Comparison of ENCODE assay signal across 16 cellular contexts in genomic region chr6:168815229-168815628, GRCh38.
DNase-seq lines count a peak whose midpoint lies in the region; ATAC-seq and TF ChIP-seq lines count a peak whose summit lies in the region.
"Had no signal": no experiment of that assay in that cellular context is flagged by ENCODE, and none has a peak within 500 bp of the region (broad histone marks: within the 10 kb centered on the region; RNA-seq: fewer than 3 reads in every experiment).

No MANE protein-coding gene starts in this region.

- dilution Hi-C loops in mammary epithelial cell (cut with HindIII; ENCODE audit: low sequenced_read_pairs): no loop called here

- no peaks in the 10 kb centered on the region for H4K20me1 ChIP-seq in mammary epithelial cell (ENCODE audit: insufficient read depth, low read length)

- peak; percentile 25 for DNase-seq in MCF 10A (ENCODE audit: unreplicated experiment)
- DNase-seq in mammary epithelial cell: no peak
- DNase-seq in Peyer's patch: no peak
- DNase-seq in glutamatergic neuron: no peak
- DNase-seq in type B pancreatic cell (ENCODE audit: extremely low spot score, unreplicated experiment): no peak
- no peak for DNase-seq in posterior vena cava (ENCODE audit: low spot score)
- DNase-seq in glomerular visceral epithelial cell (ENCODE audit: extremely low spot score): no peak
- DNase-seq: activated CD8-positive, alpha-beta T cell treated with anti-CD3 and anti-CD28 coated beads for 36 hours; amniotic stem cell; dermis blood vessel endothelial cell; MG63; NK-92 treated with Interleukin-12 subunit alpha and Interleukin-12 subunit beta, amount 100 ng/mL, for 24 hours had no signal

- intact Hi-C loops in MCF 10A (cut with micrococcal nuclease): no loop called here
- intact Hi-C loops in mammary epithelial cell (cut with micrococcal nuclease): no loop called here
- intact Hi-C loops in posterior vena cava (cut with DNase I): no loop called here

- H3K4me3 Mint-ChIP-seq in MCF 10A (ENCODE audit: unreplicated experiment) (no peak overlapping the region), glutamatergic neuron (ENCODE audit: unreplicated experiment) (no peak overlapping the region), type B pancreatic cell (no peak overlapping the region)
- H3K4me3 Mint-ChIP-seq: activated CD8-positive, alpha-beta T cell treated with anti-CD3 and anti-CD28 coated beads for 36 hours; stimulated activated naive CD8-positive, alpha-beta T cell treated with anti-CD3 and anti-CD28 coated beads, Interleukin-15, Interleukin-2, amounts not matched to agents 100 ng/mL and 50 ng/mL, for 24 hours had no signal

- peaks cover 7% of the 10 kb centered on the region for H3K9me3 Mint-ChIP-seq in MCF 10A (ENCODE audit: unreplicated experiment)
- H3K9me3 Mint-ChIP-seq in glutamatergic neuron (ENCODE audit: unreplicated experiment): peaks cover 1% of the 10 kb centered on the region
- peaks cover 9% of the 10 kb centered on the region for H3K9me3 Mint-ChIP-seq in type B pancreatic cell
- H3K9me3 Mint-ChIP-seq: activated T-helper 2 cell treated with anti-CD3 and anti-CD28 coated beads, Interferon-gamma antibody, Interleukin-2, Interleukin-4, amounts not matched to agents 10 μg/mL and 5 μg/mL and 100 μg/mL, durations not matched to agents 14 hours and 24 hours and 36 hours; stimulated activated naive CD8-positive, alpha-beta T cell treated with anti-CD3 and anti-CD28 coated beads, Interleukin-15, Interleukin-2, amounts not matched to agents 100 ng/mL and 50 ng/mL, for 24 hours had no signal

- POLR2A ChIA-PET in MCF 10A (lab: Yijun Ruan, JAX): no interaction called here

- no peak overlapping the region for H3K27ac ChIP-seq in mammary epithelial cell (ENCODE audit: insufficient read depth, low read depth, low read length)
- H3K27ac ChIP-seq in Peyer's patch: no peak overlapping the region
- H3K27ac ChIP-seq: SJCRH30 had no signal

- 17% methylated on average over 5 of the region's 5 CpGs for WGBS in mammary epithelial cell (ENCODE audit: low coverage, missing lambda C conversion rate)

- H3K79me2 ChIP-seq in mammary epithelial cell (ENCODE audit: insufficient read depth, low read length): no peaks in the 10 kb centered on the region

- CTCF ChIA-PET in MCF 10A (lab: Yijun Ruan, JAX): interaction anchor here (0.5 to 0.6 kb wide), 2 partner anchors 13 to 448 kb away, joined by 3 read pairs; no protein-coding TSS in a partner anchor
- CTCF ChIA-PET in mammary epithelial cell (lab: Charles Lee; ENCODE audit: low non-redundant PET): no interaction called here

- H3K9ac ChIP-seq in mammary epithelial cell (ENCODE audit: insufficient read depth, low read length): no peak overlapping the region

- no peaks in the 10 kb centered on the region for H3K4me1 ChIP-seq in mammary epithelial cell (ENCODE audit: insufficient read depth, low read length)
- H3K4me1 ChIP-seq in Peyer's patch: no peaks in the 10 kb centered on the region
- H3K4me1 ChIP-seq: SJCRH30 had no signal

- no peak for ATAC-seq in GM21619 (IDR thresholded peaks at IDR 0.05; ENCODE audit: unreplicated experiment)
- ATAC-seq: activated CD8-positive, alpha-beta T cell treated with anti-CD3 and anti-CD28 coated beads for 36 hours had no signal

- H3K27me3 Mint-ChIP-seq in MCF 10A (ENCODE audit: insufficient read depth, unreplicated experiment): peaks cover 48% of the 10 kb centered on the region
- H3K27me3 Mint-ChIP-seq in glutamatergic neuron (ENCODE audit: unreplicated experiment): no peaks in the 10 kb centered on the region
- no peaks in the 10 kb centered on the region for H3K27me3 Mint-ChIP-seq in type B pancreatic cell

- no peak overlapping the region for H3K4me2 ChIP-seq in mammary epithelial cell (ENCODE audit: insufficient read depth, low read depth, low read length)

- H3K27me3 ChIP-seq in mammary epithelial cell (ENCODE audit: insufficient read depth, low read length): no peaks in the 10 kb centered on the region
- no peaks in the 10 kb centered on the region for H3K27me3 ChIP-seq in Peyer's patch
- H3K27me3 ChIP-seq: MG63 had no signal

- no peak overlapping the region for H2AFZ ChIP-seq in mammary epithelial cell (ENCODE audit: low read depth, low read length)

- no peaks in the 10 kb centered on the region for H3K36me3 Mint-ChIP-seq in MCF 10A (ENCODE audit: insufficient read depth, unreplicated experiment)
- H3K36me3 Mint-ChIP-seq in glutamatergic neuron (ENCODE audit: unreplicated experiment): no peaks in the 10 kb centered on the region
- peaks cover 4% of the 10 kb centered on the region for H3K36me3 Mint-ChIP-seq in type B pancreatic cell

- peak; percentile 29 for TF ChIP-seq CTCF in MCF 10A (IDR thresholded peaks at IDR 0.05; ENCODE audit: unreplicated experiment)
- TF ChIP-seq CTCF in mammary epithelial cell (conservative IDR thresholded peaks at IDR 0.05 in 1 of 2, IDR thresholded peaks at IDR 0.05 in 1 of 2; ENCODE audit: extremely low read depth in 1 of 2, insufficient read depth in 1 of 2, low read depth in 1 of 2, low read length in 2 of 2): no peak
- peak in 4 of 6 experiments; percentile 14 to 30 (median 18) for TF ChIP-seq CTCF in Peyer's patch (IDR thresholded peaks at IDR 0.05)
- peak; percentile 42 for TF ChIP-seq CTCF in glutamatergic neuron (IDR thresholded peaks at IDR 0.05; ENCODE audit: partially characterized antibody, unreplicated experiment)
- TF ChIP-seq CTCF in type B pancreatic cell (conservative IDR thresholded peaks at IDR 0.05): peak; percentile 61

- BruUV-seq in MCF 10A (replicated peaks; lab: Mats Ljungman, UMichigan) (no TSS peak), mammary epithelial cell (replicated peaks; lab: Mats Ljungman, UMichigan) (no TSS peak)

- H3K9me3 ChIP-seq in mammary epithelial cell (replicated peaks; ENCODE audit: insufficient read depth, low read length) (peaks cover 4% of the 10 kb centered on the region), Peyer's patch (peaks cover 0 to 7% (median 0%) of the 10 kb centered on the region in 4 donors)
- H3K9me3 ChIP-seq: SJCRH30 had no signal

- H3K4me1 Mint-ChIP-seq in MCF 10A (ENCODE audit: insufficient read depth, unreplicated experiment) (peaks cover 5% of the 10 kb centered on the region), glutamatergic neuron (ENCODE audit: low read depth, unreplicated experiment) (no peaks in the 10 kb centered on the region), type B pancreatic cell (ENCODE audit: unreplicated experiment) (no peaks in the 10 kb centered on the region)

- H3K27ac Mint-ChIP-seq in MCF 10A (ENCODE audit: low read depth, unreplicated experiment) (no peak overlapping the region), glutamatergic neuron (ENCODE audit: unreplicated experiment) (no peak overlapping the region), type B pancreatic cell (no peak overlapping the region)
- H3K27ac Mint-ChIP-seq: activated CD8-positive, alpha-beta T cell treated with anti-CD3 and anti-CD28 coated beads for 36 hours; activated T-helper 2 cell treated with anti-CD3 and anti-CD28 coated beads, Interferon-gamma antibody, Interleukin-2, Interleukin-4, amounts not matched to agents 10 μg/mL and 5 μg/mL and 100 μg/mL, durations not matched to agents 14 hours and 24 hours and 36 hours; stimulated activated naive CD8-positive, alpha-beta T cell treated with anti-CD3 and anti-CD28 coated beads, Interleukin-15, Interleukin-2, amounts not matched to agents 100 ng/mL and 50 ng/mL, for 24 hours had no signal

- TF ChIP-seq POLR2A in Peyer's patch (IDR thresholded peaks at IDR 0.05): no peak

- no peaks in the 10 kb centered on the region for H3K36me3 ChIP-seq in mammary epithelial cell (ENCODE audit: insufficient read depth, low read length)
- H3K36me3 ChIP-seq in Peyer's patch: no peaks in the 10 kb centered on the region
- H3K36me3 ChIP-seq: MG63, SJCRH30 had no signal

- in situ Hi-C loops in mammary epithelial cell (cut with MboI; ENCODE audit: low sequenced_read_pairs in 2 of 2): no loop called here

- no peak overlapping the region for H3K4me3 ChIP-seq in mammary epithelial cell (replicated peaks in 1 of 3; ENCODE audit: insufficient read depth in 1 of 3, low read depth in 2 of 3, low read length in 3 of 3)
- H3K4me3 ChIP-seq in Peyer's patch: no peak overlapping the region
- H3K4me3 ChIP-seq: MG63, SJCRH30 had no signal

Comparison
In these comparisons a context has a peak if more than half of its experiments do, and no peak if none do; other contexts are left out.
1. CTCF ChIP-seq: peak in MCF 10A (single experiment), Peyer's patch (4 of 6), glutamatergic neuron (single experiment) and type B pancreatic cell (single experiment); none in mammary epithelial cell (0 of 2).